ENCODE assay signal across 22 cellular contexts in the genomic region with DNA sequence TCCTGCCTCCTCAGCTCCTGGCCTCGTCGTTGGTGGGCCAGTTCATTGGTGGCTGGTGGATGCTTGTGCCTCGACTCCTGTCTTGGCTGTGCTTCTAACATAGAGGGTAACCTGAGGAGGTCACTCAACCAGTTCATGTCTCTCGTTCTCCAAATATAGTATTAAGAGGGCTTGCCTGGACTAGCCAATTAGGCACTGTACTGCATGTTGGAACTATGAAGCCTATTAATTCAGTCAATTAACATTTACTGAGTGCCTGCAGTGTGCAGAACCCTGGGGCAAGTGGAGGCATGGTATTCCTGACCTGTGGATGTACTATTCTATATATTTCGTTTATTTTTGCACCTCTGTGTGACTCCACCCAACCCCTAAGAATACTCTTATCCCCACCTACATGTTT.
DNase-seq lines count a peak whose midpoint lies in the region; ATAC-seq, FAIRE-seq and TF ChIP-seq lines count a peak whose summit lies in the region.
"Had no signal": no experiment of that assay in that cellular context is flagged by ENCODE, and none has a peak within 500 bp of the region (broad histone marks: within the 10 kb centered on the region; RNA-seq: fewer than 3 reads in every experiment).

No MANE protein-coding gene starts in this region.

- no peak overlapping the region for H4K5ac ChIP-seq in IMR-90 (ENCODE audit: low read depth, low read length)

- peak; percentile 17 for DNase-seq in DMS153 (lab: John Stamatoyannopoulos, UW)
- no peak for DNase-seq in DMS153 treated with DMSO at 0.1 percent for 48 hours (lab: John Stamatoyannopoulos, UW; ENCODE audit: unreplicated experiment)
- DNase-seq in IMR-90: no peak
- no peak for DNase-seq in mesothelial cell of epicardium (ENCODE audit: low spot score in 2 of 2, unreplicated experiment in 2 of 2)
- no peak for DNase-seq in H4 (ENCODE audit: low spot score)
- DNase-seq in activated CD4-positive, CD25-positive, alpha-beta regulatory T cell treated with anti-CD3 and anti-CD28 coated beads, Interleukin-2, amount 50 U/mL, for 72 hours: no peak
- DNase-seq in HTR-8/SVneo (ENCODE audit: insufficient read length, low spot score): no peak
- DNase-seq: Caco-2; CD4-positive, alpha-beta memory T cell; DMS 273 treated with DMSO at 0.1 percent for 48 hours; GF-D8; Karpas-422; NCI-H1417 treated with DMSO at 0.1 percent for 48 hours; NCI-H187; NCI-H226; NCI-H526; OCI-M1; SJCRH30 had no signal

- no peak for FAIRE-seq in HTR-8/SVneo (lab: Jason Lieb, UNC)
- FAIRE-seq: H54 had no signal

- H3K4me1 Mint-ChIP-seq in mesothelial cell of epicardium: peaks cover 39% of the 10 kb centered on the region

- no peaks in the 10 kb centered on the region for H3K9me1 ChIP-seq in IMR-90 (ENCODE audit: insufficient read depth, low read length)

- H2AK9ac ChIP-seq in IMR-90 (replicated peaks; ENCODE audit: low read depth, low read length, poor library complexity): no peak overlapping the region

- H2BK20ac ChIP-seq in IMR-90 (ENCODE audit: low read depth, low read length): no peak overlapping the region

- no peaks in the 10 kb centered on the region for H3K79me1 ChIP-seq in IMR-90 (ENCODE audit: low read depth in 1 of 2, low read length in 2 of 2)

- no peak for TF ChIP-seq POLR2A in IMR-90 (IDR thresholded peaks at IDR 0.05; ENCODE audit: low read depth, low read length)

- WGBS in IMR-90 (ENCODE audit: extremely low coverage in 2 of 2, insufficient read length in 1 of 2), 2 experiments: no CpG with 5 or more reads among the region's 5 CpGs

- H3K27me3 Mint-ChIP-seq in mesothelial cell of epicardium (ENCODE audit: low read depth): no peaks in the 10 kb centered on the region

- no peak overlapping the region for H3K27ac ChIP-seq in IMR-90 (ENCODE audit: insufficient read depth, low read length)
- H3K27ac ChIP-seq: 22Rv1, BLaER1, SJCRH30 had no signal

- intact Hi-C loops in IMR-90 (cut with micrococcal nuclease): no loop called here

- TF ChIP-seq CTCF in IMR-90 (conservative IDR thresholded peaks at IDR 0.05; ENCODE audit: low read depth, low read length) (no peak), mesothelial cell of epicardium (IDR thresholded peaks at IDR 0.05; ENCODE audit: unreplicated experiment) (no peak)

- dilution Hi-C loops in IMR-90 (cut with HindIII; ENCODE audit: low sequenced_read_pairs, unreplicated experiment): no loop called here

- H3K9ac ChIP-seq in IMR-90 (ENCODE audit: low read depth, low read length): no peak overlapping the region
- H3K9ac ChIP-seq: BLaER1 had no signal

- H4K20me1 ChIP-seq in IMR-90 (ENCODE audit: insufficient read depth, low read length): no peaks in the 10 kb centered on the region
- H4K20me1 ChIP-seq: BLaER1 had no signal

- ATAC-seq in IMR-90 (ENCODE audit: low read depth): no peak
- ATAC-seq in esophagus mucosa: peak; percentile 92

- POLR2A ChIA-PET in IMR-90 (lab: Charles Lee; ENCODE audit: unreplicated experiment): no interaction called here

- H4K8ac ChIP-seq in IMR-90 (ENCODE audit: low read depth in 2 of 2, low read length in 2 of 2): no peak overlapping the region

- no peak overlapping the region for H3K14ac ChIP-seq in IMR-90 (replicated peaks; ENCODE audit: low read depth, low read length)

- no peak overlapping the region for H4K91ac ChIP-seq in IMR-90 (ENCODE audit: insufficient read depth, low read depth, low read length)

- no peak overlapping the region for H3K4me3 ChIP-seq in IMR-90 (ENCODE audit: insufficient read depth, low read depth, low read length)
- H3K4me3 ChIP-seq: BLaER1, SJCRH30 had no signal

- H3K36me3 ChIP-seq in IMR-90 (ENCODE audit: control insufficient read depth, insufficient read depth, low read length): no peaks in the 10 kb centered on the region
- H3K36me3 ChIP-seq: BLaER1, SJCRH30 had no signal

- BruUV-seq in IMR-90 (replicated peaks; lab: Mats Ljungman, UMichigan): no TSS peak

- H3K9me3 Mint-ChIP-seq in mesothelial cell of epicardium: no peaks in the 10 kb centered on the region
- H3K9me3 Mint-ChIP-seq: CD4-positive, alpha-beta memory T cell had no signal

- no peak for TF ChIP-seq RAD21 in IMR-90 (IDR thresholded peaks at IDR 0.05; ENCODE audit: low read length)

- no peak overlapping the region for H3K4ac ChIP-seq in IMR-90 (ENCODE audit: low read depth, low read length)

- H2AFZ ChIP-seq in IMR-90 (replicated peaks; ENCODE audit: low read length, poor library complexity): peak overlapping the region; percentile 8

- H3K23ac ChIP-seq in IMR-90 (ENCODE audit: low read depth, low read length): no peak overlapping the region

- H3K18ac ChIP-seq in IMR-90 (ENCODE audit: low read depth, low read length): no peak overlapping the region

- in situ Hi-C loops in IMR-90 (cut with MboI; ENCODE audit: low sequenced_read_pairs): no loop called here

- no peak overlapping the region for H2BK5ac ChIP-seq in IMR-90 (ENCODE audit: low read depth, low read length, poor library complexity, severe bottlenecking)

- H3K27ac Mint-ChIP-seq in mesothelial cell of epicardium: peak overlapping the region; percentile 60

- H3K4me2 ChIP-seq in IMR-90 (ENCODE audit: low read depth, low read length): no peak overlapping the region
- H3K4me2 ChIP-seq: BLaER1 had no signal

- H3K27me3 ChIP-seq in IMR-90 (ENCODE audit: control insufficient read depth, insufficient read depth, low read length): peaks cover 14% of the 10 kb centered on the region
- H3K27me3 ChIP-seq: BLaER1, SJCRH30 had no signal

- CTCF ChIA-PET in IMR-90 (lab: Yijun Ruan, JAX): interaction anchor here (0.8 kb wide), 1 partner anchor 12 kb away, joined by 4 read pairs; no protein-coding TSS in a partner anchor

- H2BK15ac ChIP-seq in IMR-90 (ENCODE audit: low read depth, low read length): no peak overlapping the region

- H3K56ac ChIP-seq in IMR-90 (ENCODE audit: extremely low read depth, insufficient read depth, low read length): no peak overlapping the region

- H3K9me3 ChIP-seq in IMR-90 (ENCODE audit: control insufficient read depth, insufficient read depth, low read length): no peaks in the 10 kb centered on the region
- H3K9me3 ChIP-seq: BLaER1, Caco-2, SJCRH30 had no signal

- no peak overlapping the region for H2BK120ac ChIP-seq in IMR-90 (ENCODE audit: low read depth, low read length)

- H3K4me1 ChIP-seq in IMR-90 (ENCODE audit: control insufficient read depth, insufficient read depth, low read length): no peaks in the 10 kb centered on the region
- H3K4me1 ChIP-seq: Caco-2, SJCRH30 had no signal

- H3K4me3 Mint-ChIP-seq in mesothelial cell of epicardium: no peak overlapping the region
- H3K4me3 Mint-ChIP-seq: CD4-positive, alpha-beta memory T cell had no signal

- peaks cover 5% of the 10 kb centered on the region for H3K36me3 Mint-ChIP-seq in mesothelial cell of epicardium
- H3K36me3 Mint-ChIP-seq: CD4-positive, alpha-beta memory T cell had no signal

- no peak overlapping the region for H2AK5ac ChIP-seq in IMR-90 (ENCODE audit: low read depth, low read length)

TF ChIP-seq in IMR-90, 13 proteins besides CTCF, POLR2A, EP300 and RAD21:
- TF ChIP-seq, protein P1, sequence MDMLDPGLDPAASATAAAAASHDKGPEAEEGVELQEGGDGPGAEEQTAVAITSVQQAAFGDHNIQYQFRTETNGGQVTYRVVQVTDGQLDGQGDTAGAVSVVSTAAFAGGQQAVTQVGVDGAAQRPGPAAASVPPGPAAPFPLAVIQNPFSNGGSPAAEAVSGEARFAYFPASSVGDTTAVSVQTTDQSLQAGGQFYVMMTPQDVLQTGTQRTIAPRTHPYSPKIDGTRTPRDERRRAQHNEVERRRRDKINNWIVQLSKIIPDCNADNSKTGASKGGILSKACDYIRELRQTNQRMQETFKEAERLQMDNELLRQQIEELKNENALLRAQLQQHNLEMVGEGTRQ (IDR thresholded peaks at IDR 0.05; ENCODE audit: low read depth, low read length): no peak
- TF ChIP-seq RCOR1 (IDR thresholded peaks at IDR 0.05; ENCODE audit: insufficient replicate concordance, low read length): no peak
- TF ChIP-seq BHLHE40 (IDR thresholded peaks at IDR 0.05; ENCODE audit: low read depth, low read length): no peak
- TF ChIP-seq CHD1 (IDR thresholded peaks at IDR 0.05; ENCODE audit: low read depth, low read length): no peak
- no peak for TF ChIP-seq SMC3 (IDR thresholded peaks at IDR 0.05; ENCODE audit: low read depth, low read length)
